29 cellular contexts compared by ENCODE assay signal in the genomic region with DNA sequence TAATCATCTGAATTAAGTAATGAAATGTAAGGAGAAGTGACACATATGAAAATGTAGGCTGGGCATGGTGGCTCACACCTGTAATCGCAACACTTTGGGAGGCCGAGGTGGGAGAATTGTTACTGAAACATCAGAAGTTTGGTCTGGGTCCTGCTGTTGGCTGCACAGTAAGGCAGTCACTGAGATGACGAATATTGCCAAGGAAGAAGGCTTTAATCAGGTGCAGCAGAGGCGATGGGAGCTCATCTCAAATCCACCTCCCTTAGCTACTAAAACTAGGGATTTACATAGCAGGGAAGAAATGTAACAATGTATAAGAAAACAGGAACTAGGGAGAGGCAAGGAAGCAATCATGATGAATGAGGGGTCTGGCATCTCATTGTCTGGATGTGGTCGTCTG.
"Had no signal": no experiment of that assay in that cellular context is flagged by ENCODE, and none has a peak within 500 bp of the region (broad histone marks: within the 10 kb centered on the region; RNA-seq: fewer than 3 reads in every experiment).

No MANE protein-coding gene starts in this region.

- H3K27me3 ChIP-seq: colonic mucosa, dorsolateral prefrontal cortex, esophagus muscularis mucosa, esophagus squamous epithelium, foreskin keratinocyte, gastrocnemius medialis, gastroesophageal sphincter, heart left ventricle, heart right ventricle had no signal

- H3K4me3 ChIP-seq: colonic mucosa, coronary artery, esophagus muscularis mucosa, esophagus squamous epithelium, gastrocnemius medialis, gastroesophageal sphincter, heart left ventricle, heart right ventricle had no signal

- H3K9me3 ChIP-seq: colonic mucosa, esophagus muscularis mucosa, esophagus squamous epithelium, gastrocnemius medialis, gastroesophageal sphincter, heart left ventricle, heart right ventricle had no signal

- H3K27ac ChIP-seq: colonic mucosa, coronary artery, dorsolateral prefrontal cortex, epithelial cell of prostate, esophagus muscularis mucosa, esophagus squamous epithelium, foreskin keratinocyte, gastrocnemius medialis, gastroesophageal sphincter, heart left ventricle, heart right ventricle had no signal

- DNase-seq: colonic mucosa; cortex of kidney; dermis blood vessel endothelial cell; dorsolateral prefrontal cortex; effector CD4-positive, alpha-beta T cell; effector CD8-positive, alpha-beta T cell; effector memory CD4-positive, alpha-beta T cell; effector memory CD8-positive, alpha-beta T cell; endodermal cell; erythroblast; esophagus squamous epithelium; foreskin fibroblast; foreskin keratinocyte; foreskin melanocyte; gastrocnemius medialis; glutamatergic neuron; head of caudate nucleus; heart left ventricle; heart right ventricle had no signal

- H3K4me3 Mint-ChIP-seq: dendritic cell treated with granulocyte-macrophage colony-stimulating factor and Interleukin-4, amounts not matched to agents 40 ng/mL and 50 ng/mL, for 4 days; effector memory CD8-positive, alpha-beta T cell; endodermal cell had no signal

- H3K27me3 Mint-ChIP-seq: dendritic cell treated with granulocyte-macrophage colony-stimulating factor and Interleukin-4, amounts not matched to agents 40 ng/mL and 50 ng/mL, for 4 days had no signal

- H3K4me1 Mint-ChIP-seq: endodermal cell had no signal

- ATAC-seq: effector memory CD8-positive, alpha-beta T cell; esophagus mucosa; foreskin keratinocyte; gastrocnemius medialis; gastroesophageal sphincter; heart left ventricle; heart right ventricle had no signal

- H3K36me3 ChIP-seq: colonic mucosa, esophagus muscularis mucosa, esophagus squamous epithelium, gastrocnemius medialis, gastroesophageal sphincter, heart left ventricle, heart right ventricle had no signal

- H3K4me1 ChIP-seq: colonic mucosa, esophagus squamous epithelium, foreskin keratinocyte, gastrocnemius medialis, gastroesophageal sphincter, heart left ventricle, heart right ventricle had no signal

- FAIRE-seq: colon, endometrium, endothelial cell of umbilical vein, frontal cortex had no signal

- H3K27ac Mint-ChIP-seq: dendritic cell treated with granulocyte-macrophage colony-stimulating factor and Interleukin-4, amounts not matched to agents 40 ng/mL and 50 ng/mL, for 4 days; effector memory CD8-positive, alpha-beta T cell; endodermal cell had no signal
